ENCODE assay signal across 17 cellular contexts in genomic region chr10:29163746-29164145, GRCh38.
A peak's percentile ranks its signal among the peaks of the same experiment; 100 is the strongest.
DNase-seq lines count a peak whose midpoint lies in the region; ATAC-seq, FAIRE-seq and TF ChIP-seq lines count a peak whose summit lies in the region.
"Had no signal": no experiment of that assay in that cellular context is flagged by ENCODE, and none has a peak within 500 bp of the region (broad histone marks: within the 10 kb centered on the region; RNA-seq: fewer than 3 reads in every experiment).

No MANE protein-coding gene starts in this region.

- no peak for DNase-seq in H54 (ENCODE audit: insufficient read length, low spot score)
- DNase-seq in brain microvascular endothelial cell = peak; percentile 83
- DNase-seq in islet precursor cell = peak; percentile 67
- DNase-seq in BE2C = no peak
- no peak for DNase-seq in CD1c-positive myeloid dendritic cell (ENCODE audit: extremely low spot score)
- no peak for DNase-seq in G401 (ENCODE audit: low spot score)
- DNase-seq: activated gamma-delta T cell treated with Interleukin-2 at 50 U/mL for 16 hours; DND-41; KBM-7; NCI-H187 treated with DMSO at 0.1 percent for 48 hours; NCI-H69; psoas muscle; stimulated activated CD4-positive, alpha-beta T cell treated with anti-CD3 and anti-CD28 coated beads, Interleukin-1b, Interleukin-23, amount 100 ng/mL, for 48 hours; upper lobe of left lung had no signal

- TF ChIP-seq POLR2A in H54 (IDR thresholded peaks at IDR 0.05; ENCODE audit: low read depth, low read length) = no peak

- H3K36me3 ChIP-seq in ACC112 (ENCODE audit: insufficient read depth, low read length) (no peaks in the 10 kb centered on the region), brain microvascular endothelial cell (replicated peaks) (no peaks in the 10 kb centered on the region), BE2C (no peaks in the 10 kb centered on the region)
- H3K36me3 ChIP-seq: cardiac muscle cell, upper lobe of left lung had no signal

- H3K4me3 ChIP-seq in ACC112 (ENCODE audit: low read depth, low read length) (no peak overlapping the region), brain microvascular endothelial cell (ENCODE audit: low read depth, low read length) (no peak overlapping the region), BE2C (ENCODE audit: low read depth, low read length) (no peak overlapping the region)
- H3K4me3 ChIP-seq: cardiac muscle cell, psoas muscle, upper lobe of left lung had no signal

- peak; percentile 50 for FAIRE-seq in H54 (lab: Jason Lieb, UNC)

- H3K4me1 ChIP-seq in ACC112 (ENCODE audit: control insufficient read depth, insufficient read depth, low read length, unreplicated experiment) (peaks cover 21% of the 10 kb centered on the region), BE2C (no peaks in the 10 kb centered on the region)
- H3K4me1 ChIP-seq: psoas muscle, upper lobe of left lung had no signal

- H2AFZ ChIP-seq in ACC112 (ENCODE audit: low read length, unreplicated experiment) = no peak overlapping the region

- H3K79me2 ChIP-seq in ACC112 (ENCODE audit: control insufficient read depth, insufficient read depth, low read length, unreplicated experiment) = no peaks in the 10 kb centered on the region

- peak overlapping the region; percentile 59 for H3K27ac ChIP-seq in ACC112 (ENCODE audit: low read depth, low read length)
- H3K27ac ChIP-seq in brain microvascular endothelial cell = peak overlapping the region; percentile 69
- H3K27ac ChIP-seq: cardiac muscle cell, psoas muscle, upper lobe of left lung had no signal

- ATAC-seq in GM21619 (IDR thresholded peaks at IDR 0.05; ENCODE audit: unreplicated experiment) = no peak
- ATAC-seq: psoas muscle had no signal

- H3K9me3 ChIP-seq in BE2C = no peaks in the 10 kb centered on the region
- H3K9me3 ChIP-seq: psoas muscle had no signal

- TF ChIP-seq CTCF in brain microvascular endothelial cell (IDR thresholded peaks at IDR 0.05; ENCODE audit: low read depth, low read length, missing control alignments) = no peak
- TF ChIP-seq CTCF in BE2C (IDR thresholded peaks at IDR 0.05; ENCODE audit: low read depth, low read length) = no peak

- in situ Hi-C loops in brain microvascular endothelial cell (cut with HindIII; ENCODE audit: low pct_ligation_motif_present, low sequenced_read_pairs) (no loop called here), G401 (cut with HindIII; ENCODE audit: low sequenced_read_pairs) (no loop called here)

- H3K27me3 ChIP-seq in ACC112 (ENCODE audit: insufficient read depth, low read length) (no peaks in the 10 kb centered on the region), brain microvascular endothelial cell (replicated peaks) (no peaks in the 10 kb centered on the region), BE2C (no peaks in the 10 kb centered on the region)
- H3K27me3 ChIP-seq: cardiac muscle cell, upper lobe of left lung had no signal

Comparison
In these comparisons a context has a peak if more than half of its experiments do, and no peak if none do; other contexts are left out.
1. DNase-seq: peak in brain microvascular endothelial cell (single experiment) and islet precursor cell (single experiment); none in H54 (single experiment), BE2C (single experiment), CD1c-positive myeloid dendritic cell (single experiment) and G401 (single experiment).